ENCODE assay signal across 20 cellular contexts in genomic region chr4:81255524-81255923, GRCh38. TPM values are rescaled to one million over a fixed set of nuclear protein-coding genes. Genes with fewer than 3 reads are reported as not detected.
DNase-seq lines count a peak whose midpoint lies in the region; ATAC-seq and TF ChIP-seq lines count a peak whose summit lies in the region.
"Had no signal": no experiment of that assay in that cellular context is flagged by ENCODE, and none has a peak within 500 bp of the region (broad histone marks: within the 10 kb centered on the region; RNA-seq: fewer than 3 reads in every experiment).

No MANE protein-coding gene starts in this region.

- no peaks in the 10 kb centered on the region for H3K36me3 ChIP-seq in adipocyte (ENCODE audit: control insufficient read depth, insufficient read depth, low read length, severe bottlenecking)
- H3K36me3 ChIP-seq in stomach: no peaks in the 10 kb centered on the region
- H3K36me3 ChIP-seq: upper lobe of right lung had no signal

- intact Hi-C loops in stomach (cut with DNase I; ENCODE audit: low total_unique reads): no loop called here

- no peak for ATAC-seq in GM21786 (IDR thresholded peaks at IDR 0.05; ENCODE audit: unreplicated experiment)
- ATAC-seq: K562; stimulated activated naive B cell treated with anti-CD40 and anti-IgM and Interleukin-4, amounts not matched to agents 10 μg/mL and 1 μg/mL and 100 μg/mL, for 72 hours had no signal

- peaks cover 26% of the 10 kb centered on the region for H3K4me1 ChIP-seq in adipocyte (ENCODE audit: control insufficient read depth, insufficient read depth, low read length)
- H3K4me1 ChIP-seq in stomach: peaks cover 0 to 6% (median 3%) of the 10 kb centered on the region in 4 donors
- H3K4me1 ChIP-seq: upper lobe of right lung had no signal

- DNase-seq in NCI-H82 (lab: John Stamatoyannopoulos, UW): peak; percentile 38
- no peak for DNase-seq in NCI-H82 treated with DMSO at 0.1 percent for 48 hours (lab: John Stamatoyannopoulos, UW; ENCODE audit: unreplicated experiment)
- DNase-seq in adipocyte (ENCODE audit: low read depth): peak; percentile 80
- peak; percentile 59 for DNase-seq in fibroblast of pulmonary artery (ENCODE audit: low read depth)
- peak; percentile 37 for DNase-seq in smooth muscle cell of the brain vasculature (ENCODE audit: low read depth, low spot score)
- no peak for DNase-seq in stomach
- DNase-seq in activated gamma-delta T cell treated with Interleukin-2 at 50 U/mL for 16 hours: no peak
- DNase-seq: 8988T; activated CD4-positive, alpha-beta T cell treated with anti-CD3 and anti-CD28 coated beads for 1 hour; activated CD8-positive, alpha-beta memory T cell treated with anti-CD3 and anti-CD28 coated beads, Interleukin-2, amount 50 U/mL, for 4 hours; activated naive CD4-positive, alpha-beta T cell; endodermal cell; NCI-H1092 treated with DMSO at 0.1 percent for 48 hours; nucleus accumbens; Right ventricle myocardium superior; stimulated activated naive B cell treated with anti-CD40 and anti-IgM and Interleukin-4, amounts not matched to agents 10 μg/mL and 1 μg/mL and 100 μg/mL, for 72 hours; T-helper 2 cell; upper lobe of right lung had no signal

- H3K4me3 ChIP-seq in adipocyte (ENCODE audit: low read length) (no peak overlapping the region), fibroblast of pulmonary artery (replicated peaks; ENCODE audit: low read depth, low read length) (no peak overlapping the region), stomach (no peak overlapping the region)
- H3K4me3 ChIP-seq: K562, upper lobe of right lung had no signal

- TF ChIP-seq EP300 in stomach (IDR thresholded peaks at IDR 0.05): no peak

- no peak overlapping the region for H3K9ac ChIP-seq in adipocyte (ENCODE audit: low read length)

- TF ChIP-seq CTCF in fibroblast of pulmonary artery (IDR thresholded peaks at IDR 0.05; ENCODE audit: low read length, missing control alignments): no peak
- no peak for TF ChIP-seq CTCF in stomach (IDR thresholded peaks at IDR 0.05)

- H3K9me3 ChIP-seq in adipocyte (ENCODE audit: control insufficient read depth, low read length): no peaks in the 10 kb centered on the region
- no peaks in the 10 kb centered on the region for H3K9me3 ChIP-seq in stomach
- H3K9me3 ChIP-seq: upper lobe of right lung had no signal

- 74 to 88% (median 78%) methylated on average over 1 of the region's 1 CpG for WGBS in stomach, 5 donors

- H3K27ac ChIP-seq in stomach: no peak overlapping the region

- no peak for TF ChIP-seq POLR2A in stomach (IDR thresholded peaks at IDR 0.05)

- H3K27me3 ChIP-seq in adipocyte (replicated peaks; ENCODE audit: control insufficient read depth, insufficient read depth, low read length) (no peaks in the 10 kb centered on the region), stomach (no peaks in the 10 kb centered on the region)
- H3K27me3 ChIP-seq: upper lobe of right lung had no signal

RNA-seq across cellular contexts. Expression of gene PRKG2, which starts 40.5 kb away (rescaled TPM):
- total RNA-seq in stomach: 1 to 10 TPM in 1 of 5 donors, under 1 TPM in 1, not detected in 3; 0.58 to 2.9 TPM
- under 1 TPM; 0.19 to 0.61 (median 0.23) TPM for polyA plus RNA-seq in stomach

Comparison
In these comparisons a context has a peak if more than half of its experiments do, and no peak if none do; other contexts are left out.
1. DNase-seq: peak in NCI-H82 (single experiment), adipocyte (single experiment), fibroblast of pulmonary artery (single experiment) and smooth muscle cell of the brain vasculature (single experiment); none in NCI-H82 treated with DMSO at 0.1 percent for 48 hours (single experiment), stomach (single experiment) and activated gamma-delta T cell treated with Interleukin-2 at 50 U/mL for 16 hours (single experiment).